In genomic region chr7:121753965-121754364, GRCh38 we compare ENCODE assay signal across 30 cellular contexts.
"Had no signal": no experiment of that assay in that cellular context is flagged by ENCODE, and none has a peak within 500 bp of the region (broad histone marks: within the 10 kb centered on the region; RNA-seq: fewer than 3 reads in every experiment).

No MANE protein-coding gene starts in this region.

- H3K9me3 Mint-ChIP-seq: activated CD4-positive, alpha-beta T cell treated with anti-CD3 and anti-CD28 coated beads, Interleukin-2, amount 10 ng/mL, durations not matched to agents 24 days and 14 days; activated CD8-positive, alpha-beta T cell treated with anti-CD3 and anti-CD28 coated beads for 36 hours; activated naive CD8-positive, alpha-beta T cell treated with anti-CD3 and anti-CD28 coated beads, Interleukin-2, amount 10 ng/mL, durations not matched to agents 7 days and 5 days; stimulated activated effector memory CD8-positive, alpha-beta T cell treated with anti-CD3 and anti-CD28 coated beads, Interleukin-12 subunit alpha, Interleukin-12 subunit beta, amount 100 ng/mL, for 72 hours had no signal

- H3K9me3 ChIP-seq: ascending aorta, heart right ventricle, lower lobe of right lung, pancreas, psoas muscle, sigmoid colon, thoracic aorta, vagina had no signal

- H3K27ac Mint-ChIP-seq: activated CD4-positive, alpha-beta T cell treated with anti-CD3 and anti-CD28 coated beads, Interleukin-2, amount 10 ng/mL, durations not matched to agents 24 days and 14 days; activated CD8-positive, alpha-beta T cell treated with anti-CD3 and anti-CD28 coated beads for 36 hours; activated naive CD8-positive, alpha-beta T cell treated with anti-CD3 and anti-CD28 coated beads, Interleukin-2, amount 10 ng/mL, durations not matched to agents 7 days and 5 days; activated T-cell treated with anti-CD3 and anti-CD28 coated beads, Interleukin-2, amount 50 U/mL, for 72 hours; brain; effector memory CD8-positive, alpha-beta T cell; naive thymus-derived CD8-positive, alpha-beta T cell; stimulated activated effector memory CD8-positive, alpha-beta T cell treated with anti-CD3 and anti-CD28 coated beads, Interleukin-12 subunit alpha, Interleukin-12 subunit beta, amount 100 ng/mL, for 72 hours; stimulated activated naive CD8-positive, alpha-beta T cell treated with anti-CD3 and anti-CD28 coated beads, Interleukin-15, Interleukin-2, amounts not matched to agents 100 ng/mL and 50 ng/mL, for 24 hours had no signal

- H3K4me3 ChIP-seq: ascending aorta, cardiac muscle cell, coronary artery, heart right ventricle, lower lobe of right lung, pancreas, psoas muscle, sigmoid colon, thoracic aorta, vagina had no signal

- H3K36me3 ChIP-seq: ascending aorta, cardiac muscle cell, heart right ventricle, lower lobe of right lung, pancreas, sigmoid colon, thoracic aorta, vagina, WERI-Rb-1 had no signal

- H3K4me1 Mint-ChIP-seq: activated CD4-positive, alpha-beta T cell treated with anti-CD3 and anti-CD28 coated beads, Interleukin-2, amount 10 ng/mL, durations not matched to agents 24 days and 14 days; activated naive CD8-positive, alpha-beta T cell treated with anti-CD3 and anti-CD28 coated beads, Interleukin-2, amount 10 ng/mL, durations not matched to agents 7 days and 5 days; naive thymus-derived CD8-positive, alpha-beta T cell; stimulated activated effector memory CD8-positive, alpha-beta T cell treated with anti-CD3 and anti-CD28 coated beads, Interleukin-12 subunit alpha, Interleukin-12 subunit beta, amount 100 ng/mL, for 72 hours had no signal

- H3K27me3 ChIP-seq: ascending aorta, cardiac muscle cell, sigmoid colon, vagina had no signal

- H3K27ac ChIP-seq: ascending aorta, cardiac muscle cell, coronary artery, heart right ventricle, lower lobe of right lung, pancreas, psoas muscle, sigmoid colon, thoracic aorta, vagina, WERI-Rb-1 had no signal

- H3K4me1 ChIP-seq: ascending aorta, heart right ventricle, lower lobe of right lung, pancreas, psoas muscle, sigmoid colon, vagina had no signal

- H3K4me3 Mint-ChIP-seq: activated CD4-positive, alpha-beta T cell treated with anti-CD3 and anti-CD28 coated beads, Interleukin-2, amount 10 ng/mL, durations not matched to agents 24 days and 14 days; activated CD8-positive, alpha-beta T cell treated with anti-CD3 and anti-CD28 coated beads for 36 hours; activated naive CD8-positive, alpha-beta T cell treated with anti-CD3 and anti-CD28 coated beads, Interleukin-2, amount 10 ng/mL, durations not matched to agents 7 days and 5 days; activated T-cell treated with anti-CD3 and anti-CD28 coated beads, Interleukin-2, amount 50 U/mL, for 72 hours; brain; effector memory CD8-positive, alpha-beta T cell; naive thymus-derived CD8-positive, alpha-beta T cell; neural crest cell; stimulated activated effector memory CD8-positive, alpha-beta T cell treated with anti-CD3 and anti-CD28 coated beads, Interleukin-12 subunit alpha, Interleukin-12 subunit beta, amount 100 ng/mL, for 72 hours; stimulated activated naive CD8-positive, alpha-beta T cell treated with anti-CD3 and anti-CD28 coated beads, Interleukin-15, Interleukin-2, amounts not matched to agents 100 ng/mL and 50 ng/mL, for 24 hours had no signal

- FAIRE-seq: pancreas, small intestine had no signal

- H3K36me3 Mint-ChIP-seq: activated naive CD8-positive, alpha-beta T cell treated with anti-CD3 and anti-CD28 coated beads, Interleukin-2, amount 10 ng/mL, durations not matched to agents 7 days and 5 days; brain; naive thymus-derived CD8-positive, alpha-beta T cell; stimulated activated effector memory CD8-positive, alpha-beta T cell treated with anti-CD3 and anti-CD28 coated beads, Interleukin-12 subunit alpha, Interleukin-12 subunit beta, amount 100 ng/mL, for 72 hours had no signal

- H3K27me3 Mint-ChIP-seq: activated CD4-positive, alpha-beta T cell treated with anti-CD3 and anti-CD28 coated beads, Interleukin-2, amount 10 ng/mL, durations not matched to agents 24 days and 14 days; activated naive CD8-positive, alpha-beta T cell treated with anti-CD3 and anti-CD28 coated beads, Interleukin-2, amount 10 ng/mL, durations not matched to agents 7 days and 5 days; stimulated activated naive CD8-positive, alpha-beta T cell treated with anti-CD3 and anti-CD28 coated beads, Interleukin-15, Interleukin-2, amounts not matched to agents 100 ng/mL and 50 ng/mL, for 24 hours had no signal

- DNase-seq: activated CD4-positive, alpha-beta T cell treated with anti-CD3 and anti-CD28 coated beads, Interleukin-2, amount 10 ng/mL, durations not matched to agents 24 days and 14 days; activated CD8-positive, alpha-beta T cell treated with anti-CD3 and anti-CD28 coated beads for 36 hours; activated naive CD4-positive, alpha-beta T cell treated with Interleukin-2 at 50 U/mL for 16 hours; activated naive CD8-positive, alpha-beta T cell treated with anti-CD3 and anti-CD28 coated beads, Interleukin-2, amount 10 ng/mL, durations not matched to agents 7 days and 5 days; activated T-cell treated with anti-CD3 and anti-CD28 coated beads for 4 hours; activated T-cell treated with anti-CD3 and anti-CD28 coated beads, Interleukin-2, amount 50 U/mL, for 72 hours; effector memory CD8-positive, alpha-beta T cell; foreskin fibroblast; heart right ventricle; kidney glomerular epithelial cell; lower lobe of right lung; mesenchymal stem cell; naive thymus-derived CD8-positive, alpha-beta T cell; nucleus accumbens; pancreas; psoas muscle; sigmoid colon; small intestine; stimulated activated CD4-positive, alpha-beta T cell treated with anti-CD3 and anti-CD28 coated beads, Interleukin-4, amount 100 ng/mL, for 24 hours; T1000; WERI-Rb-1 had no signal
